16 cellular contexts compared by ENCODE assay signal in genomic region chr16:2501938-2502900, GRCh38. TPM values are rescaled to one million over a fixed set of nuclear protein-coding genes. Genes with fewer than 3 reads are reported as not detected.
DNase-seq lines count a peak whose midpoint lies in the region; ATAC-seq and TF ChIP-seq lines count a peak whose summit lies in the region.
"Had no signal": no experiment of that assay in that cellular context is flagged by ENCODE, and none has a peak within 500 bp of the region (broad histone marks: within the 10 kb centered on the region; RNA-seq: fewer than 3 reads in every experiment).

No MANE protein-coding gene starts in this region.

- no peak overlapping the region for H3K27ac Mint-ChIP-seq in Calu3 (ENCODE audit: unreplicated experiment)
- no peak overlapping the region for H3K27ac Mint-ChIP-seq in T-helper 2 cell treated with Interferon-gamma antibody and Interleukin-4, amounts not matched to agents 5 μg/mL and 100 μg/mL, for 36 hours
- H3K27ac Mint-ChIP-seq: activated CD4-positive, alpha-beta T cell treated with anti-CD3 and anti-CD28 coated beads, Interleukin-2, amount 10 ng/mL, durations not matched to agents 24 days and 14 days; activated naive CD8-positive, alpha-beta T cell had no signal

- no peak for ATAC-seq in GM18870 (IDR thresholded peaks at IDR 0.05; ENCODE audit: unreplicated experiment)

- peak overlapping the region; percentile 62 for H3K27ac ChIP-seq in AG04450 (ENCODE audit: low read depth, low read length)
- H3K27ac ChIP-seq in HUES6 (ENCODE audit: low read depth, low read length): no peak overlapping the region
- no peak overlapping the region for H3K27ac ChIP-seq in ectodermal cell (ENCODE audit: insufficient read depth, low read depth, low read length, poor library complexity, severe bottlenecking)
- peak overlapping the region; percentile 38 for H3K27ac ChIP-seq in neutrophil

- no peak overlapping the region for H3K9ac ChIP-seq in HUES6 (ENCODE audit: low read length)

- H3K4me1 Mint-ChIP-seq in Calu3 (ENCODE audit: low read depth, unreplicated experiment): no peaks in the 10 kb centered on the region
- H3K4me1 Mint-ChIP-seq in T-helper 2 cell treated with Interferon-gamma antibody and Interleukin-4, amounts not matched to agents 5 μg/mL and 100 μg/mL, for 36 hours (ENCODE audit: low read depth): no peaks in the 10 kb centered on the region
- H3K4me1 Mint-ChIP-seq: activated CD4-positive, alpha-beta T cell treated with anti-CD3 and anti-CD28 coated beads, Interleukin-2, amount 10 ng/mL, durations not matched to agents 24 days and 14 days had no signal

- no peak overlapping the region for H3K4me3 Mint-ChIP-seq in Calu3 (ENCODE audit: low read depth, unreplicated experiment)
- H3K4me3 Mint-ChIP-seq in T-helper 2 cell treated with Interferon-gamma antibody and Interleukin-4, amounts not matched to agents 5 μg/mL and 100 μg/mL, for 36 hours: no peak overlapping the region
- H3K4me3 Mint-ChIP-seq: activated CD4-positive, alpha-beta T cell treated with anti-CD3 and anti-CD28 coated beads, Interleukin-2, amount 10 ng/mL, durations not matched to agents 24 days and 14 days; activated naive CD8-positive, alpha-beta T cell had no signal

- H3K27me3 ChIP-seq in AG04450 (ENCODE audit: control insufficient read depth, insufficient read depth, low read length) (no peaks in the 10 kb centered on the region), HUES6 (ENCODE audit: control insufficient read depth, insufficient read depth, low read length) (no peaks in the 10 kb centered on the region), ectodermal cell (ENCODE audit: control insufficient read depth, insufficient read depth, low read length, poor library complexity, severe bottlenecking) (no peaks in the 10 kb centered on the region), neutrophil (no peaks in the 10 kb centered on the region)
- H3K27me3 ChIP-seq: heart right ventricle, MG63, upper lobe of left lung had no signal

- H3K36me3 ChIP-seq in HUES6 (ENCODE audit: control insufficient read depth, insufficient read depth, low read length) (peaks cover 12% of the 10 kb centered on the region; the same call in 1 of the 2 replicates), ectodermal cell (ENCODE audit: control insufficient read depth, insufficient read depth, low read length) (peaks cover 2% of the 10 kb centered on the region), neutrophil (peaks cover 5% of the 10 kb centered on the region)

- TF ChIP-seq CTCF in AG04450 (IDR thresholded peaks at IDR 0.05; ENCODE audit: low read depth, low read length): no peak
- TF ChIP-seq CTCF in neutrophil (IDR thresholded peaks at IDR 0.05): no peak
- TF ChIP-seq CTCF in Calu3 (IDR thresholded peaks at IDR 0.05; ENCODE audit: unreplicated experiment): no peak

- no peaks in the 10 kb centered on the region; the same call in 1 of the 2 replicates for H3K9me3 ChIP-seq in AG04450 (ENCODE audit: control insufficient read depth, insufficient read depth, low read length)
- H3K9me3 ChIP-seq in HUES6 (ENCODE audit: control insufficient read depth, insufficient read depth, low read depth, low read length): no peaks in the 10 kb centered on the region
- H3K9me3 ChIP-seq in ectodermal cell (ENCODE audit: control insufficient read depth, low read length): no peaks in the 10 kb centered on the region
- no peaks in the 10 kb centered on the region for H3K9me3 ChIP-seq in neutrophil
- H3K9me3 ChIP-seq: heart right ventricle, MG63, upper lobe of left lung had no signal

- BruUV-seq in Calu3 (replicated peaks; lab: Mats Ljungman, UMichigan): no TSS peak

- CTCF ChIA-PET in AG04450 (lab: Charles Lee) (interaction anchor here (0.6 to 2.6 kb wide), 30 partner anchors 9 to 372 kb away, joined by 3 to 30 read pairs (median 4); partner anchors contain the start of genes ABCA3, ATP6V0C and CCNF), Calu3 (lab: Charles Lee) (interaction anchor here (1.1 to 2.3 kb wide), 6 partner anchors 12 to 307 kb away, joined by 4 to 12 read pairs (median 8); partner anchors contain the start of genes AMDHD2, ATP6V0C, CCNF and ECI1)

- DNase-seq in AG04450 (ENCODE audit: low read depth, low spot score) (no peak), Calu3 (no peak), DMS53 (lab: John Stamatoyannopoulos, UW) (no peak)
- DNase-seq in T-helper 2 cell treated with Interferon-gamma antibody and Interleukin-4, amounts not matched to agents 5 μg/mL and 100 μg/mL, for 36 hours (ENCODE audit: low spot score): no peak

- peaks cover 9% of the 10 kb centered on the region for H3K36me3 Mint-ChIP-seq in Calu3 (ENCODE audit: insufficient read depth, unreplicated experiment)
- peaks cover 1% of the 10 kb centered on the region for H3K36me3 Mint-ChIP-seq in T-helper 2 cell treated with Interferon-gamma antibody and Interleukin-4, amounts not matched to agents 5 μg/mL and 100 μg/mL, for 36 hours (ENCODE audit: low read depth)
- H3K36me3 Mint-ChIP-seq: activated naive CD8-positive, alpha-beta T cell had no signal

- H3K4me3 ChIP-seq in AG04450 (ENCODE audit: low read depth, low read length) (no peak overlapping the region), HUES6 (ENCODE audit: low read depth, low read length) (peak overlapping the region; percentile 58; the same call in 1 of the 2 replicates), ectodermal cell (ENCODE audit: insufficient read depth, low read depth, low read length) (peak overlapping the region; percentile 17), neutrophil (ENCODE audit: low read depth in 1 of 2, low read length in 1 of 2) (no peak overlapping the region)
- H3K4me3 ChIP-seq: MG63 had no signal

- WGBS in ectodermal cell, 2 experiments: 85 to 86% methylated on average over 18 of the region's 18 CpGs

- no peaks in the 10 kb centered on the region for H3K27me3 Mint-ChIP-seq in Calu3 (ENCODE audit: unreplicated experiment)
- H3K27me3 Mint-ChIP-seq in T-helper 2 cell treated with Interferon-gamma antibody and Interleukin-4, amounts not matched to agents 5 μg/mL and 100 μg/mL, for 36 hours (ENCODE audit: low read depth): no peaks in the 10 kb centered on the region
- H3K27me3 Mint-ChIP-seq: activated CD4-positive, alpha-beta T cell treated with anti-CD3 and anti-CD28 coated beads, Interleukin-2, amount 10 ng/mL, durations not matched to agents 24 days and 14 days; activated naive CD8-positive, alpha-beta T cell had no signal

- H3K9me3 Mint-ChIP-seq in Calu3 (ENCODE audit: low read depth, unreplicated experiment): no peaks in the 10 kb centered on the region
- H3K9me3 Mint-ChIP-seq in T-helper 2 cell treated with Interferon-gamma antibody and Interleukin-4, amounts not matched to agents 5 μg/mL and 100 μg/mL, for 36 hours: no peaks in the 10 kb centered on the region
- H3K9me3 Mint-ChIP-seq: activated CD4-positive, alpha-beta T cell treated with anti-CD3 and anti-CD28 coated beads, Interleukin-2, amount 10 ng/mL, durations not matched to agents 24 days and 14 days had no signal

- POLR2A ChIA-PET in AG04450 (lab: Yijun Ruan, JAX): interaction anchor here (0.5 to 2.2 kb wide), 13 partner anchors 9 to 634 kb away, joined by 3 to 11 read pairs (median 4); partner anchors contain the start of genes AMDHD2, ATP6V0C, ECI1 and TBC1D24

- intact Hi-C loops in Calu3 (cut with micrococcal nuclease; ENCODE audit: unreplicated experiment): loop anchor here (2.0 to 10.0 kb wide), 2 partner anchors 67 to 159 kb away; no protein-coding TSS in a partner anchor

- peaks cover 11% of the 10 kb centered on the region for H3K4me1 ChIP-seq in HUES6 (ENCODE audit: control insufficient read depth, insufficient read depth, low read length)
- peaks cover 10% of the 10 kb centered on the region for H3K4me1 ChIP-seq in ectodermal cell (ENCODE audit: control insufficient read depth, insufficient read depth, low read length)
- H3K4me1 ChIP-seq in neutrophil (ENCODE audit: control insufficient read depth in 1 of 2, insufficient read depth in 1 of 2, low read depth in 1 of 2, low read length in 1 of 2): peaks cover 30 to 39% of the 10 kb centered on the region in 2 experiments

RNA-seq across cellular contexts. Expression of gene ATP6V0C, which starts 11.5 kb away (rescaled TPM):
- polyA plus RNA-seq in AG04450 (2011; rRNA removed): 11.0 and 19.9 TPM in 2 replicates
- polyA minus RNA-seq in AG04450 (2011; rRNA and poly(A)+ RNA removed): 25.0 and 32.3 TPM in 2 replicates
- polyA plus RNA-seq in ectodermal cell (2013, experiment 1 of 4): 193 TPM
- 182 TPM for polyA plus RNA-seq in ectodermal cell (2013, experiment 2 of 4)
- polyA plus RNA-seq in ectodermal cell (2013, experiment 3 of 4): 196 TPM
- 224 TPM for polyA plus RNA-seq in ectodermal cell (2013, experiment 4 of 4)
- 260 and 262 TPM in 2 replicates for total RNA-seq in Calu3 (2022)

RNA-seq across cellular contexts. Expression of gene AMDHD2, which starts 18.0 kb away (rescaled TPM):
- 7.7 and 11.9 TPM in 2 replicates for polyA plus RNA-seq in AG04450 (2011; rRNA removed)
- 8.0 and 11.3 TPM in 2 replicates for polyA minus RNA-seq in AG04450 (2011; rRNA and poly(A)+ RNA removed)
- 38.7 TPM for polyA plus RNA-seq in ectodermal cell (2013, experiment 1 of 4)
- 42.6 TPM for polyA plus RNA-seq in ectodermal cell (2013, experiment 2 of 4)
- 31.2 TPM for polyA plus RNA-seq in ectodermal cell (2013, experiment 3 of 4)
- 29.5 TPM for polyA plus RNA-seq in ectodermal cell (2013, experiment 4 of 4)
- 60.2 and 65.1 TPM in 2 replicates for total RNA-seq in Calu3 (2022)

RNA-seq across cellular contexts. Expression of gene TBC1D24, which starts 27.3 kb away (rescaled TPM):
- 6.0 and 6.4 TPM in 2 replicates for polyA plus RNA-seq in AG04450 (2011; rRNA removed)
- 12.0 and 13.2 TPM in 2 replicates for polyA minus RNA-seq in AG04450 (2011; rRNA and poly(A)+ RNA removed)
- polyA plus RNA-seq in ectodermal cell (2013, experiment 1 of 4): 11.5 TPM
- polyA plus RNA-seq in ectodermal cell (2013, experiment 2 of 4): 11.1 TPM
- polyA plus RNA-seq in ectodermal cell (2013, experiment 3 of 4): 8.4 TPM
- polyA plus RNA-seq in ectodermal cell (2013, experiment 4 of 4): 9.3 TPM
- 31.3 and 33.3 TPM in 2 replicates for total RNA-seq in Calu3 (2022)

RNA-seq across cellular contexts. Expression of gene CEMP1, which starts 29.0 kb away (rescaled TPM):
- polyA plus RNA-seq in AG04450 (2011; rRNA removed): not detected in 2 replicates
- polyA minus RNA-seq in AG04450 (2011; rRNA and poly(A)+ RNA removed): not detected in 2 replicates
- not detected for polyA plus RNA-seq in ectodermal cell (2013, experiment 1 of 4)
- not detected for polyA plus RNA-seq in ectodermal cell (2013, experiment 2 of 4)
- polyA plus RNA-seq in ectodermal cell (2013, experiment 3 of 4): not detected
- not detected for polyA plus RNA-seq in ectodermal cell (2013, experiment 4 of 4)
- 0.86 and 0.90 TPM in 2 replicates for total RNA-seq in Calu3 (2022)
- total RNA-seq: activated CD4-positive, alpha-beta T cell treated with anti-CD3 and anti-CD28 coated beads, Interleukin-2, amount 10 ng/mL, durations not matched to agents 24 days and 14 days; heart right ventricle; HT1080; renal cortical epithelial cell had no signal

RNA-seq across cellular contexts. Expression of gene NTN3, which starts 31.1 kb away (rescaled TPM):
- polyA plus RNA-seq in AG04450 (2011; rRNA removed): 0.31 and 0.38 TPM in 2 replicates
- 0.28 and 0.30 TPM in 2 replicates for polyA minus RNA-seq in AG04450 (2011; rRNA and poly(A)+ RNA removed)
- polyA plus RNA-seq in ectodermal cell (2013, experiment 1 of 4): 0.67 TPM
- polyA plus RNA-seq in ectodermal cell (2013, experiment 2 of 4): 1.0 TPM
- polyA plus RNA-seq in ectodermal cell (2013, experiment 3 of 4): 0.85 TPM
- 0.77 TPM for polyA plus RNA-seq in ectodermal cell (2013, experiment 4 of 4)
- total RNA-seq in Calu3 (2022): not detected in 2 replicates
- total RNA-seq: activated CD4-positive, alpha-beta T cell treated with anti-CD3 and anti-CD28 coated beads, Interleukin-2, amount 10 ng/mL, durations not matched to agents 24 days and 14 days; HT1080; left colon; upper lobe of left lung had no signal
- polyA plus RNA-seq: heart right ventricle had no signal

Comparison
In these comparisons a context has a peak if more than half of its experiments do, and no peak if none do; other contexts are left out.
1. H3K27ac ChIP-seq: peak in AG04450 (single experiment) and neutrophil (single experiment); none in HUES6 (single experiment) and ectodermal cell (single experiment).
2. H3K4me3 ChIP-seq: peak in HUES6 (single experiment) and ectodermal cell (single experiment); none in AG04450 (single experiment) and neutrophil (0 of 2).